1 cellular context compared by ENCODE assay signal in the genomic region with DNA sequence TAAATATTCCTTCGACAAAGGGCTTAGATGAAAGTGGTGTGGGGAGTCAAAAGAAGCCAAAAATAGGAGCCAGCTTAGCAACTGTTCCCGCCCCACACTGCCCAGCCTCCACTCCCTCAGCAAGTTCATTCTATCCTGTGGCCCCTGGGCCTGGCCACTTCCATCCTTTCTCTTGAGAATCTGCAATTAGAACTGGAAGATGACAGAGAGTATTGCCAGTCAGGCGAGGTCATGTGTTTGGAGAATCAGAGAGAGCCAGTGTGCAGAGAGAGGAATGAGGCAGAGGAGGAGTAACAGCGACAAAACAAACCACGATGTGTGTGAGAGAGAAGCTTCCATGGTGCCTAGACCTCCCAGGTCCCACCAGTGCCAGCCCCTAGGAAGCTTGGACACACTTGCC.
TF ChIP-seq lines count a peak whose summit lies in the region.

No MANE protein-coding gene starts in this region.

TF ChIP-seq in IMR-90, 13 proteins besides CTCF, POLR2A, EP300 and RAD21:
- no peak for TF ChIP-seq MAZ (IDR thresholded peaks at IDR 0.05; ENCODE audit: borderline replicate concordance, low read depth, low read length)
- no peak for TF ChIP-seq RFX5 (IDR thresholded peaks at IDR 0.05; ENCODE audit: low read depth, low read length)
- TF ChIP-seq, protein P1, sequence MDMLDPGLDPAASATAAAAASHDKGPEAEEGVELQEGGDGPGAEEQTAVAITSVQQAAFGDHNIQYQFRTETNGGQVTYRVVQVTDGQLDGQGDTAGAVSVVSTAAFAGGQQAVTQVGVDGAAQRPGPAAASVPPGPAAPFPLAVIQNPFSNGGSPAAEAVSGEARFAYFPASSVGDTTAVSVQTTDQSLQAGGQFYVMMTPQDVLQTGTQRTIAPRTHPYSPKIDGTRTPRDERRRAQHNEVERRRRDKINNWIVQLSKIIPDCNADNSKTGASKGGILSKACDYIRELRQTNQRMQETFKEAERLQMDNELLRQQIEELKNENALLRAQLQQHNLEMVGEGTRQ (IDR thresholded peaks at IDR 0.05; ENCODE audit: low read depth, low read length) = no peak
- no peak for TF ChIP-seq CHD1 (IDR thresholded peaks at IDR 0.05; ENCODE audit: low read depth, low read length)
- no peak for TF ChIP-seq MXI1 (IDR thresholded peaks at IDR 0.05; ENCODE audit: borderline replicate concordance, low read depth, low read length)
- no peak for TF ChIP-seq SMC3 (IDR thresholded peaks at IDR 0.05; ENCODE audit: low read depth, low read length)
- TF ChIP-seq FOS (IDR thresholded peaks at IDR 0.05; ENCODE audit: low read depth, low read length) = no peak
- no peak for TF ChIP-seq NFE2L2 (IDR thresholded peaks at IDR 0.05; ENCODE audit: low read depth, low read length)
- no peak for TF ChIP-seq BHLHE40 (IDR thresholded peaks at IDR 0.05; ENCODE audit: low read depth, low read length)
- no peak for TF ChIP-seq CEBPB (IDR thresholded peaks at IDR 0.05; ENCODE audit: low read depth, low read length)
- TF ChIP-seq RCOR1 (IDR thresholded peaks at IDR 0.05; ENCODE audit: insufficient replicate concordance, low read length) = no peak
- TF ChIP-seq, protein P2, sequence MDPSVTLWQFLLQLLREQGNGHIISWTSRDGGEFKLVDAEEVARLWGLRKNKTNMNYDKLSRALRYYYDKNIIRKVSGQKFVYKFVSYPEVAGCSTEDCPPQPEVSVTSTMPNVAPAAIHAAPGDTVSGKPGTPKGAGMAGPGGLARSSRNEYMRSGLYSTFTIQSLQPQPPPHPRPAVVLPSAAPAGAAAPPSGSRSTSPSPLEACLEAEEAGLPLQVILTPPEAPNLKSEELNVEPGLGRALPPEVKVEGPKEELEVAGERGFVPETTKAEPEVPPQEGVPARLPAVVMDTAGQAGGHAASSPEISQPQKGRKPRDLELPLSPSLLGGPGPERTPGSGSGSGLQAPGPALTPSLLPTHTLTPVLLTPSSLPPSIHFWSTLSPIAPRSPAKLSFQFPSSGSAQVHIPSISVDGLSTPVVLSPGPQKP (IDR thresholded peaks at IDR 0.05; ENCODE audit: borderline replicate concordance, low read depth, low read length) = no peak
- no peak for TF ChIP-seq MAFK (IDR thresholded peaks at IDR 0.05; ENCODE audit: low read depth, low read length)
TF ChIP-seq in IMR-90: peak in this region for 0.
